33 cellular contexts compared by ENCODE assay signal in genomic region chr5:127758884-127759283, GRCh38. TPM values are rescaled to one million over a fixed set of nuclear protein-coding genes. Genes with fewer than 3 reads are reported as not detected.
DNase-seq lines count a peak whose midpoint lies in the region; ATAC-seq, FAIRE-seq and TF ChIP-seq lines count a peak whose summit lies in the region.
"Had no signal": no experiment of that assay in that cellular context is flagged by ENCODE, and none has a peak within 500 bp of the region (broad histone marks: within the 10 kb centered on the region; RNA-seq: fewer than 3 reads in every experiment).

No MANE protein-coding gene starts in this region.

- DNase-seq in GM19239 (ENCODE audit: insufficient read length, low spot score) (no peak), T-helper 17 cell (no peak), fibroblast of pulmonary artery (ENCODE audit: low read depth) (peak; percentile 49), DMS114 treated with DMSO at 0.1 percent for 48 hours (lab: John Stamatoyannopoulos, UW; ENCODE audit: unreplicated experiment) (no peak), WTC11 (ENCODE audit: low spot score) (no peak)
- DNase-seq in stimulated activated CD8-positive, alpha-beta memory T cell treated with anti-CD3 and anti-CD28 coated beads, Interleukin-4, amount 100 ng/mL, for 48 hours: no peak
- DNase-seq: activated CD4-positive, alpha-beta T cell treated with anti-CD3 and anti-CD28 coated beads, Interleukin-2, amount 50 U/mL, for 48 hours; activated CD4-positive, CD25-positive, alpha-beta regulatory T cell treated with anti-CD3 and anti-CD28 coated beads, Interleukin-2, amount 50 U/mL, for 72 hours; activated CD8-positive, alpha-beta memory T cell treated with anti-CD3 and anti-CD28 coated beads, Interleukin-2, amount 50 U/mL, for 4 hours; activated naive CD4-positive, alpha-beta T cell treated with anti-CD3 and anti-CD28 coated beads for 36 hours; BE2C; CD8-positive, alpha-beta T cell; EL; glutamatergic neuron; kidney; NCI-H1105; NCI-H2029 treated with DMSO at 0.1 percent for 48 hours; NCI-H345; NCI-H748 treated with DMSO at 0.1 percent for 48 hours; SHP77; T-helper 2 cell had no signal

- ATAC-seq in T-helper 17 cell (no peak), GM19351 (IDR thresholded peaks at IDR 0.05; ENCODE audit: unreplicated experiment) (no peak), WTC11 (no peak)
- ATAC-seq: CD8-positive, alpha-beta T cell; stimulated activated memory B cell treated with anti-CD40 and anti-IgM and Interleukin-4, amounts not matched to agents 10 μg/mL and 1 μg/mL and 100 μg/mL, for 72 hours had no signal

- CTCF ChIA-PET in WTC11 (lab: Charles Lee): interaction anchor here (1.2 to 1.4 kb wide), 4 partner anchors 106 to 119 kb away, joined by 3 to 5 read pairs (median 3); no protein-coding TSS in a partner anchor

- H3K27ac Mint-ChIP-seq in T-helper 17 cell: peak overlapping the region; percentile 19
- H3K27ac Mint-ChIP-seq in WTC11: no peak overlapping the region
- H3K27ac Mint-ChIP-seq: activated naive CD4-positive, alpha-beta T cell treated with anti-CD3 and anti-CD28 coated beads for 36 hours; brain; CD8-positive, alpha-beta T cell; nephron; stimulated activated memory B cell treated with anti-CD40 and anti-IgM and Interleukin-4, amounts not matched to agents 10 μg/mL and 1 μg/mL and 100 μg/mL, for 72 hours; type B pancreatic cell had no signal

- FAIRE-seq in GM19239 (lab: Jason Lieb, UNC): peak; percentile 18
- FAIRE-seq: GM12878, kidney had no signal

- TF ChIP-seq CTCF in fibroblast of pulmonary artery (IDR thresholded peaks at IDR 0.05; ENCODE audit: low read length, missing control alignments) (no peak), WTC11 (IDR thresholded peaks at IDR 0.05) (no peak)

- H3K9me3 ChIP-seq in T-helper 17 cell (ENCODE audit: control insufficient read depth, low read length, poor library complexity, severe bottlenecking) (no peaks in the 10 kb centered on the region), muscle layer of duodenum (ENCODE audit: control insufficient read depth in 1 of 2, low read length in 2 of 2) (no peaks in the 10 kb centered on the region)
- H3K9me3 ChIP-seq: adrenal gland, BE2C, Peyer's patch had no signal

- no peaks in the 10 kb centered on the region for H3K36me3 ChIP-seq in muscle layer of duodenum (ENCODE audit: control insufficient read depth in 1 of 2, insufficient read depth in 2 of 2, low read length in 2 of 2)
- H3K36me3 ChIP-seq: adrenal gland, BE2C, Peyer's patch had no signal

- H3K9me3 Mint-ChIP-seq in WTC11: no peaks in the 10 kb centered on the region
- H3K9me3 Mint-ChIP-seq: activated naive CD4-positive, alpha-beta T cell treated with anti-CD3 and anti-CD28 coated beads for 36 hours; CD8-positive, alpha-beta T cell; nephron; stimulated activated memory B cell treated with anti-CD40 and anti-IgM and Interleukin-4, amounts not matched to agents 10 μg/mL and 1 μg/mL and 100 μg/mL, for 72 hours; type B pancreatic cell had no signal

- H3K27me3 ChIP-seq in muscle layer of duodenum (ENCODE audit: low read depth, low read length): no peaks in the 10 kb centered on the region
- H3K27me3 ChIP-seq: adrenal gland, BE2C, Peyer's patch had no signal

- H3K4me3 Mint-ChIP-seq in T-helper 17 cell: no peak overlapping the region
- no peak overlapping the region for H3K4me3 Mint-ChIP-seq in WTC11
- H3K4me3 Mint-ChIP-seq: activated naive CD4-positive, alpha-beta T cell treated with anti-CD3 and anti-CD28 coated beads for 36 hours; brain; CD8-positive, alpha-beta T cell; nephron; stimulated activated memory B cell treated with anti-CD40 and anti-IgM and Interleukin-4, amounts not matched to agents 10 μg/mL and 1 μg/mL and 100 μg/mL, for 72 hours; type B pancreatic cell had no signal

- POLR2A ChIA-PET in WTC11 (lab: Charles Lee): no interaction called here

- peak overlapping the region; percentile 48 for H3K27ac ChIP-seq in muscle layer of duodenum (ENCODE audit: low read length)

- peaks cover 9% of the 10 kb centered on the region for H3K27me3 Mint-ChIP-seq in T-helper 17 cell
- no peaks in the 10 kb centered on the region for H3K27me3 Mint-ChIP-seq in WTC11 (ENCODE audit: low read depth)
- H3K27me3 Mint-ChIP-seq: brain; stimulated activated memory B cell treated with anti-CD40 and anti-IgM and Interleukin-4, amounts not matched to agents 10 μg/mL and 1 μg/mL and 100 μg/mL, for 72 hours; type B pancreatic cell had no signal

- H3K4me1 Mint-ChIP-seq in T-helper 17 cell (peaks cover 6% of the 10 kb centered on the region), WTC11 (peaks cover 15% of the 10 kb centered on the region)
- H3K4me1 Mint-ChIP-seq: stimulated activated memory B cell treated with anti-CD40 and anti-IgM and Interleukin-4, amounts not matched to agents 10 μg/mL and 1 μg/mL and 100 μg/mL, for 72 hours had no signal

- peaks cover 0 to 21% of the 10 kb centered on the region in 2 donors for H3K4me1 ChIP-seq in muscle layer of duodenum (ENCODE audit: control insufficient read depth in 1 of 2, insufficient read depth in 2 of 2, low read length in 2 of 2)
- H3K4me1 ChIP-seq: BE2C had no signal

- no peak overlapping the region for H3K4me3 ChIP-seq in fibroblast of pulmonary artery (replicated peaks; ENCODE audit: low read depth, low read length)
- no peak overlapping the region for H3K4me3 ChIP-seq in muscle layer of duodenum (ENCODE audit: low read depth in 1 of 2, low read length in 2 of 2)
- H3K4me3 ChIP-seq: adrenal gland, GM12878, Peyer's patch had no signal

- H3K36me3 Mint-ChIP-seq in T-helper 17 cell (ENCODE audit: low read depth) (no peaks in the 10 kb centered on the region), WTC11 (no peaks in the 10 kb centered on the region)
- H3K36me3 Mint-ChIP-seq: brain; CD8-positive, alpha-beta T cell; stimulated activated memory B cell treated with anti-CD40 and anti-IgM and Interleukin-4, amounts not matched to agents 10 μg/mL and 1 μg/mL and 100 μg/mL, for 72 hours; type B pancreatic cell had no signal

TF ChIP-seq in WTC11, 78 proteins besides CTCF, POLR2A, EP300 and RAD21:
- TF ChIP-seq CREM (CRISPR knock-in tag; IDR thresholded peaks at IDR 0.05) (no peak), GRHL2 (CRISPR knock-in tag; IDR thresholded peaks at IDR 0.05; ENCODE audit: insufficient replicate concordance, severe bottlenecking) (no peak), RORB (CRISPR knock-in tag; IDR thresholded peaks at IDR 0.05) (no peak), NR1H2 (CRISPR knock-in tag; IDR thresholded peaks at IDR 0.05) (no peak), MAX (CRISPR knock-in tag; IDR thresholded peaks at IDR 0.05) (no peak), HMGA2 (CRISPR knock-in tag; IDR thresholded peaks at IDR 0.05) (no peak), TEAD4 (CRISPR knock-in tag; IDR thresholded peaks at IDR 0.05) (no peak), GABPB1 (CRISPR knock-in tag; IDR thresholded peaks at IDR 0.05) (no peak), NFE2L1 (CRISPR knock-in tag; IDR thresholded peaks at IDR 0.05) (no peak), ZNF671 (CRISPR knock-in tag; IDR thresholded peaks at IDR 0.05) (no peak), FOXJ3 (CRISPR knock-in tag; IDR thresholded peaks at IDR 0.05; ENCODE audit: borderline replicate concordance) (no peak), USF1 (CRISPR knock-in tag; IDR thresholded peaks at IDR 0.05) (no peak), ATF1 (CRISPR knock-in tag; IDR thresholded peaks at IDR 0.05) (no peak), ESRRA (CRISPR knock-in tag; IDR thresholded peaks at IDR 0.05; ENCODE audit: borderline replicate concordance) (no peak), NFATC4 (CRISPR knock-in tag; IDR thresholded peaks at IDR 0.05) (no peak), PRRX2 (CRISPR knock-in tag; IDR thresholded peaks at IDR 0.05) (no peak), EMX1 (CRISPR knock-in tag; IDR thresholded peaks at IDR 0.05) (no peak)
- TF ChIP-seq, protein P1, sequence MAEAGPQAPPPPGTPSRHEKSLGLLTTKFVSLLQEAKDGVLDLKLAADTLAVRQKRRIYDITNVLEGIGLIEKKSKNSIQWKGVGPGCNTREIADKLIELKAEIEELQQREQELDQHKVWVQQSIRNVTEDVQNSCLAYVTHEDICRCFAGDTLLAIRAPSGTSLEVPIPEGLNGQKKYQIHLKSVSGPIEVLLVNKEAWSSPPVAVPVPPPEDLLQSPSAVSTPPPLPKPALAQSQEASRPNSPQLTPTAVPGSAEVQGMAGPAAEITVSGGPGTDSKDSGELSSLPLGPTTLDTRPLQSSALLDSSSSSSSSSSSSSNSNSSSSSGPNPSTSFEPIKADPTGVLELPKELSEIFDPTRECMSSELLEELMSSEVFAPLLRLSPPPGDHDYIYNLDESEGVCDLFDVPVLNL (CRISPR knock-in tag; IDR thresholded peaks at IDR 0.05; ENCODE audit: borderline replicate concordance, low read depth): no peak

RNA-seq across cellular contexts. Expression of gene CCDC192, which starts 55.7 kb away (rescaled TPM):
- total RNA-seq in T-helper 17 cell: under 1 TPM in 1 of 2 donors, not detected in 1; 0.45 TPM
- 0.52 to 0.69 TPM (median 0.53 TPM) in 3 replicates for total RNA-seq in WTC11 (2021)
- total RNA-seq: activated naive CD4-positive, alpha-beta T cell treated with anti-CD3 and anti-CD28 coated beads for 36 hours; CD8-positive, alpha-beta T cell; cerebellum; GM12878; kidney; lower leg skin; mucosa of gallbladder; Peyer's patch had no signal
